ENCODE assay signal across 16 cellular contexts in genomic region chr7:116610210-116610609, GRCh38.
A peak's percentile ranks its signal among the peaks of the same experiment; 100 is the strongest.
DNase-seq lines count a peak whose midpoint lies in the region; ATAC-seq and TF ChIP-seq lines count a peak whose summit lies in the region.
"Had no signal": no experiment of that assay in that cellular context is flagged by ENCODE, and none has a peak within 500 bp of the region (broad histone marks: within the 10 kb centered on the region; RNA-seq: fewer than 3 reads in every experiment).

No MANE protein-coding gene starts in this region.

- H3K27me3 Mint-ChIP-seq in T-helper 2 cell treated with Interferon-gamma antibody and Interleukin-4, amounts not matched to agents 5 μg/mL and 100 μg/mL, for 36 hours (ENCODE audit: low read depth), result peaks cover 18% of the 10 kb centered on the region

- DNase-seq in HS-5 (ENCODE audit: low read depth), result peak; percentile 49
- peak; percentile 74 to 89 for DNase-seq in fibroblast of lung (ENCODE audit: low read depth in 2 of 2)
- DNase-seq in upper lobe of right lung, result no peak
- DNase-seq in NCI-H1417 treated with DMSO at 0.1 percent for 48 hours (lab: John Stamatoyannopoulos, UW), result no peak
- DNase-seq in T-helper 2 cell treated with Interferon-gamma antibody and Interleukin-4, amounts not matched to agents 5 μg/mL and 100 μg/mL, for 36 hours (ENCODE audit: low spot score), result no peak
- DNase-seq in NCI-H1048 (lab: John Stamatoyannopoulos, UW), result no peak
- DNase-seq: activated CD4-positive, alpha-beta T cell treated with anti-CD3 and anti-CD28 coated beads for 36 hours; activated naive CD8-positive, alpha-beta T cell treated with anti-CD3 and anti-CD28 coated beads for 36 hours; activated T-cell treated with anti-CD3 and anti-CD28 coated beads for 4 hours; CD8-positive, alpha-beta memory T cell; esophagus squamous epithelium; NCI-H187 had no signal

- no peak overlapping the region for H3K4me3 ChIP-seq in fibroblast of lung (replicated peaks in 1 of 4; ENCODE audit: control extremely low read depth in 1 of 4, insufficient read depth in 1 of 4, low read depth in 3 of 4, low read length in 4 of 4)
- no peak overlapping the region for H3K4me3 ChIP-seq in upper lobe of right lung
- H3K4me3 ChIP-seq: esophagus squamous epithelium, smooth muscle cell had no signal

- H3K27ac Mint-ChIP-seq in T-helper 2 cell treated with Interferon-gamma antibody and Interleukin-4, amounts not matched to agents 5 μg/mL and 100 μg/mL, for 36 hours, result no peak overlapping the region
- H3K27ac Mint-ChIP-seq: activated CD4-positive, alpha-beta T cell treated with anti-CD3 and anti-CD28 coated beads for 36 hours; activated naive CD8-positive, alpha-beta T cell treated with anti-CD3 and anti-CD28 coated beads for 36 hours; CD8-positive, alpha-beta memory T cell; memory B cell had no signal

- peaks cover 2% of the 10 kb centered on the region for H3K4me1 Mint-ChIP-seq in T-helper 2 cell treated with Interferon-gamma antibody and Interleukin-4, amounts not matched to agents 5 μg/mL and 100 μg/mL, for 36 hours (ENCODE audit: low read depth)
- H3K4me1 Mint-ChIP-seq: activated CD4-positive, alpha-beta T cell treated with anti-CD3 and anti-CD28 coated beads for 36 hours; activated naive CD8-positive, alpha-beta T cell treated with anti-CD3 and anti-CD28 coated beads for 36 hours; CD8-positive, alpha-beta memory T cell; memory B cell had no signal

- H4K20me1 ChIP-seq in fibroblast of lung (ENCODE audit: control insufficient read depth, extremely low read depth, insufficient read depth, low read length), result no peaks in the 10 kb centered on the region

- no peaks in the 10 kb centered on the region for H3K36me3 Mint-ChIP-seq in T-helper 2 cell treated with Interferon-gamma antibody and Interleukin-4, amounts not matched to agents 5 μg/mL and 100 μg/mL, for 36 hours (ENCODE audit: low read depth)
- H3K36me3 Mint-ChIP-seq: activated naive CD8-positive, alpha-beta T cell treated with anti-CD3 and anti-CD28 coated beads for 36 hours; memory B cell had no signal

- no peak overlapping the region for H2AFZ ChIP-seq in fibroblast of lung (ENCODE audit: low read length)

- intact Hi-C loops in upper lobe of right lung (cut with DNase I), result no loop called here

- TF ChIP-seq CTCF in fibroblast of lung (conservative IDR thresholded peaks at IDR 0.05 in 1 of 2, IDR thresholded peaks at IDR 0.05 in 1 of 2; ENCODE audit: low read depth in 1 of 2, low read length in 2 of 2) (no peak), upper lobe of right lung (IDR thresholded peaks at IDR 0.05) (no peak)

- no peak overlapping the region for H3K4me3 Mint-ChIP-seq in T-helper 2 cell treated with Interferon-gamma antibody and Interleukin-4, amounts not matched to agents 5 μg/mL and 100 μg/mL, for 36 hours
- H3K4me3 Mint-ChIP-seq: activated CD4-positive, alpha-beta T cell treated with anti-CD3 and anti-CD28 coated beads for 36 hours; activated naive CD8-positive, alpha-beta T cell treated with anti-CD3 and anti-CD28 coated beads for 36 hours; CD8-positive, alpha-beta memory T cell; memory B cell had no signal

- H3K27me3 ChIP-seq in fibroblast of lung (ENCODE audit: control insufficient read depth, insufficient read depth, low read length) (no peaks in the 10 kb centered on the region), upper lobe of right lung (peaks cover 3% of the 10 kb centered on the region)

- no peak overlapping the region for H3K9ac ChIP-seq in fibroblast of lung (ENCODE audit: insufficient read depth, low read length)

- no peak overlapping the region for H3K4me2 ChIP-seq in fibroblast of lung (ENCODE audit: extremely low read depth, insufficient read depth, low read length)
- H3K4me2 ChIP-seq: smooth muscle cell had no signal

- H3K79me2 ChIP-seq in fibroblast of lung (ENCODE audit: control insufficient read depth, insufficient read depth, low read length), result no peaks in the 10 kb centered on the region

- ATAC-seq in SK-N-SH treated with all-trans-retinoic acid at 6 μM for 48 hours (peak; percentile 21; the same call in 2 of the 3 replicates), upper lobe of right lung (peak; percentile 29)
- ATAC-seq: activated CD4-positive, alpha-beta T cell treated with anti-CD3 and anti-CD28 coated beads for 36 hours; HepG2 had no signal

- no peak overlapping the region for H3K27ac ChIP-seq in fibroblast of lung (ENCODE audit: insufficient read depth, low read length)
- no peak overlapping the region for H3K27ac ChIP-seq in upper lobe of right lung
- H3K27ac ChIP-seq: esophagus squamous epithelium had no signal

- H3K36me3 ChIP-seq in fibroblast of lung (ENCODE audit: control insufficient read depth, insufficient read depth, low read length) (no peaks in the 10 kb centered on the region), upper lobe of right lung (no peaks in the 10 kb centered on the region)
- H3K36me3 ChIP-seq: esophagus squamous epithelium had no signal

- H3K9me3 ChIP-seq in fibroblast of lung (ENCODE audit: control insufficient read depth, insufficient read depth, low read depth, low read length), result no peaks in the 10 kb centered on the region
- H3K9me3 ChIP-seq in upper lobe of right lung, result no peaks in the 10 kb centered on the region
- H3K9me3 ChIP-seq: esophagus squamous epithelium had no signal

- no peaks in the 10 kb centered on the region for H3K4me1 ChIP-seq in fibroblast of lung (ENCODE audit: control insufficient read depth, extremely low read depth, insufficient read depth, low read length)
- H3K4me1 ChIP-seq in upper lobe of right lung, result no peaks in the 10 kb centered on the region

- H3K9me3 Mint-ChIP-seq in T-helper 2 cell treated with Interferon-gamma antibody and Interleukin-4, amounts not matched to agents 5 μg/mL and 100 μg/mL, for 36 hours, result peaks cover 5% of the 10 kb centered on the region
- H3K9me3 Mint-ChIP-seq: activated naive CD8-positive, alpha-beta T cell treated with anti-CD3 and anti-CD28 coated beads for 36 hours; memory B cell had no signal

TF ChIP-seq in SK-N-SH treated with all-trans-retinoic acid at 6 μM for 48 hours, 23 proteins besides CTCF, POLR2A, EP300 and RAD21:
- TF ChIP-seq OSR1 (CRISPR knock-in tag; IDR thresholded peaks at IDR 0.05) (no peak), GLIS3 (CRISPR knock-in tag; IDR thresholded peaks at IDR 0.05) (no peak), TOX (CRISPR knock-in tag; IDR thresholded peaks at IDR 0.05; ENCODE audit: borderline replicate concordance) (no peak), CREB5 (CRISPR knock-in tag; IDR thresholded peaks at IDR 0.05; ENCODE audit: low read depth) (no peak), ZC3H10 (CRISPR knock-in tag; IDR thresholded peaks at IDR 0.05) (no peak), PPARA (CRISPR knock-in tag; IDR thresholded peaks at IDR 0.05; ENCODE audit: borderline replicate concordance) (no peak), TCF4 (CRISPR knock-in tag; IDR thresholded peaks at IDR 0.05; ENCODE audit: borderline replicate concordance) (no peak)

Comparison
In these comparisons a context has a peak if more than half of its experiments do, and no peak if none do; other contexts are left out.
1. DNase-seq: peak in HS-5 (single experiment) and fibroblast of lung (2 of 2); none in upper lobe of right lung (single experiment), NCI-H1417 treated with DMSO at 0.1 percent for 48 hours (single experiment), T-helper 2 cell treated with Interferon-gamma antibody and Interleukin-4, amounts not matched to agents 5 μg/mL and 100 μg/mL, for 36 hours (single experiment) and NCI-H1048 (single experiment).